ENCODE assay signal across 13 cellular contexts in the genomic region with DNA sequence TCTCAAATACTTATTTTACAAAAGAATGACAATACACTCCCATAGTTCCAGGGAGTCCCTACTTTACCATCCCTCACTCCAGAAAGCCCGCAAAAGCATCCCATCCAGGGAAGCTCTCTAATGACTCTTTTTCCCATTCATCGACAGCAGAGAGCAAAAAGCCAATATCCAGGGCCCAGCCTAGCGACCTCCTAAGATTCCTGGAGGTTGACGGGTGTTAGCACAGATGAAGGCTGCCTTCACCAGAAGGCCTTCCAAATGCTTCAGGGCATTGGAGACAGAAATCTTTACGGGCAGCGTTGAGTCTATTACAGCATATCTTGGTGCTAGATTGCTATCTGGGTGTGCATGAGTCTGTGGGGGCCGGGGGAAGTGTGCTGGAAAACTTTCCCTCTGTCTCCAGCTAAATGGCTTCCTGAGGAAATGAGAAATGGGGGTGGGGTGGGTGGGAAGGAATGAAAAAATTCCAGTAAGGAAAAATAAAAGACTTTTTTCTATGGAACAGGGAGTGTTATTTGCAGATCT.
"Had no signal": no experiment of that assay in that cellular context is flagged by ENCODE, and none has a peak within 500 bp of the region (broad histone marks: within the 10 kb centered on the region; RNA-seq: fewer than 3 reads in every experiment).

No MANE protein-coding gene starts in this region.

- H3K27me3 ChIP-seq: ascending aorta, cardiac muscle cell, foreskin keratinocyte, left lung had no signal

- H3K9me3 ChIP-seq: ascending aorta, left lung had no signal

- H3K4me1 ChIP-seq: ascending aorta, left lung had no signal

- H3K4me3 ChIP-seq: ascending aorta, cardiac muscle cell, left lung had no signal

- H3K9me3 Mint-ChIP-seq: T-helper 2 cell treated with Interferon-gamma antibody and Interleukin-4, amounts not matched to agents 5 μg/mL and 100 μg/mL, for 36 hours had no signal

- H3K4me3 Mint-ChIP-seq: T-helper 2 cell treated with Interferon-gamma antibody and Interleukin-4, amounts not matched to agents 5 μg/mL and 100 μg/mL, for 36 hours had no signal

- H3K27ac Mint-ChIP-seq: T-helper 2 cell treated with Interferon-gamma antibody and Interleukin-4, amounts not matched to agents 5 μg/mL and 100 μg/mL, for 36 hours had no signal

- H3K36me3 ChIP-seq: ascending aorta, cardiac muscle cell, left lung had no signal

- ATAC-seq: left lung, sciatic nerve had no signal

- DNase-seq: activated CD4-positive, alpha-beta T cell treated with anti-CD3 and anti-CD28 coated beads for 1 hour; activated CD4-positive, alpha-beta T cell treated with anti-CD3 and anti-CD28 coated beads, Interleukin-2, amount 50 U/mL, for 48 hours; activated gamma-delta T cell treated with Interleukin-2 at 50 U/mL for 16 hours; activated T-cell treated with anti-CD3 and anti-CD28 coated beads, Interleukin-2, amount 50 U/mL, for 48 hours; foreskin keratinocyte; left lung; stimulated activated CD4-positive, alpha-beta T cell treated with anti-CD3 and anti-CD28 coated beads, Interleukin-12 subunit alpha, Interleukin-12 subunit beta, amount 100 ng/mL, for 4 hours; stimulated activated naive CD4-positive, alpha-beta T cell; substantia nigra had no signal
